ENCODE assay signal across 16 cellular contexts in genomic region chr3:64675848-64676247, GRCh38.
"Had no signal": no experiment of that assay in that cellular context is flagged by ENCODE, and none has a peak within 500 bp of the region (broad histone marks: within the 10 kb centered on the region; RNA-seq: fewer than 3 reads in every experiment).

No MANE protein-coding gene starts in this region.

- ATAC-seq: heart left ventricle, left colon, left ventricle myocardium superior, sciatic nerve had no signal

- H3K4me3 ChIP-seq: dorsolateral prefrontal cortex, lung, stomach had no signal

- H3K9me3 ChIP-seq: heart left ventricle, neutrophil, stomach had no signal

- H3K27ac ChIP-seq: dorsolateral prefrontal cortex, neutrophil, stomach had no signal

- H3K36me3 ChIP-seq: neutrophil had no signal

- H3K27ac Mint-ChIP-seq: nephron progenitor cell, type B pancreatic cell had no signal

- H3K27me3 ChIP-seq: heart left ventricle, neutrophil, stomach had no signal

- DNase-seq: cortex of kidney; dorsolateral prefrontal cortex; effector CD8-positive, alpha-beta T cell; heart left ventricle; hippocampal formation; left colon; left ventricle myocardium superior; nephron progenitor cell; stimulated activated naive CD4-positive, alpha-beta T cell; stomach; substantia nigra had no signal

- H3K9me3 Mint-ChIP-seq: mesothelial cell of epicardium, nephron progenitor cell, type B pancreatic cell had no signal
